ENCODE assay signal across 23 cellular contexts in genomic region chr5:60891667-60892066, GRCh38.
"Had no signal": no experiment of that assay in that cellular context is flagged by ENCODE, and none has a peak within 500 bp of the region (broad histone marks: within the 10 kb centered on the region; RNA-seq: fewer than 3 reads in every experiment).

No MANE protein-coding gene starts in this region.

- H3K4me1 ChIP-seq: left ventricle myocardium inferior, stomach, thyroid gland, upper lobe of left lung, vagina had no signal

- H3K9me3 Mint-ChIP-seq: central memory CD8-positive, alpha-beta T cell; nephron had no signal

- ATAC-seq: activated CD8-positive, alpha-beta memory T cell treated with anti-CD3 and anti-CD28 coated beads, Interleukin-2, amount 10 ng/mL, durations not matched to agents 7 days and 5 days; activated CD8-positive, alpha-beta T cell treated with anti-CD3 and anti-CD28 coated beads, Interleukin-2, amount 10 ng/mL, durations not matched to agents 7 days and 5 days; activated T-cell treated with anti-CD3 and anti-CD28 coated beads, Interleukin-2, amount 50 U/mL, for 72 hours; right cardiac atrium; stimulated activated naive B cell treated with anti-CD40 and anti-IgM and Interleukin-4, amounts not matched to agents 10 μg/mL and 1 μg/mL and 100 μg/mL, for 72 hours had no signal

- H3K4me3 Mint-ChIP-seq: activated CD8-positive, alpha-beta memory T cell treated with anti-CD3 and anti-CD28 coated beads, Interleukin-2, amount 10 ng/mL, durations not matched to agents 7 days and 5 days; activated CD8-positive, alpha-beta T cell treated with anti-CD3 and anti-CD28 coated beads, Interleukin-2, amount 10 ng/mL, durations not matched to agents 7 days and 5 days; activated naive CD8-positive, alpha-beta T cell; activated T-cell treated with anti-CD3 and anti-CD28 coated beads, Interleukin-2, amount 50 U/mL, for 72 hours; central memory CD8-positive, alpha-beta T cell; nephron; stimulated activated naive B cell treated with anti-CD40 and anti-IgM and Interleukin-4, amounts not matched to agents 10 μg/mL and 1 μg/mL and 100 μg/mL, for 72 hours had no signal

- H3K9me3 ChIP-seq: left ventricle myocardium inferior, stomach, thyroid gland, upper lobe of left lung, vagina had no signal

- DNase-seq: activated CD8-positive, alpha-beta memory T cell treated with anti-CD3 and anti-CD28 coated beads, Interleukin-2, amount 10 ng/mL, durations not matched to agents 7 days and 5 days; activated CD8-positive, alpha-beta T cell treated with anti-CD3 and anti-CD28 coated beads, Interleukin-2, amount 10 ng/mL, durations not matched to agents 7 days and 5 days; activated naive CD4-positive, alpha-beta T cell treated with Interleukin-2 at 50 U/mL for 16 hours; activated T-cell treated with anti-CD3 and anti-CD28 coated beads for 4 hours; activated T-cell treated with anti-CD3 and anti-CD28 coated beads, Interleukin-2, amount 50 U/mL, for 72 hours; anterior cingulate cortex; dermis blood vessel endothelial cell; effector CD8-positive, alpha-beta T cell; kidney glomerular epithelial cell; left ventricle myocardium inferior; posterior cingulate gyrus; right cardiac atrium; stimulated activated CD4-positive, alpha-beta T cell treated with anti-CD3 and anti-CD28 coated beads, Interleukin-15, amount 100 ng/mL, for 24 hours; stimulated activated CD4-positive, alpha-beta T cell treated with anti-CD3 and anti-CD28 coated beads, Interleukin-2, amount 100 ng/mL, for 24 hours; stimulated activated naive B cell treated with anti-CD40 and anti-IgM and Interleukin-4, amounts not matched to agents 10 μg/mL and 1 μg/mL and 100 μg/mL, for 72 hours; stomach; T-helper 2 cell; thyroid gland; upper lobe of left lung had no signal

- H3K27ac Mint-ChIP-seq: activated CD8-positive, alpha-beta memory T cell treated with anti-CD3 and anti-CD28 coated beads, Interleukin-2, amount 10 ng/mL, durations not matched to agents 7 days and 5 days; activated CD8-positive, alpha-beta T cell treated with anti-CD3 and anti-CD28 coated beads, Interleukin-2, amount 10 ng/mL, durations not matched to agents 7 days and 5 days; activated naive CD8-positive, alpha-beta T cell; activated T-cell treated with anti-CD3 and anti-CD28 coated beads, Interleukin-2, amount 50 U/mL, for 72 hours; nephron; stimulated activated naive B cell treated with anti-CD40 and anti-IgM and Interleukin-4, amounts not matched to agents 10 μg/mL and 1 μg/mL and 100 μg/mL, for 72 hours had no signal

- H3K4me3 ChIP-seq: left ventricle myocardium inferior, stomach, thyroid gland, upper lobe of left lung, vagina had no signal

- H3K4me1 Mint-ChIP-seq: activated CD8-positive, alpha-beta memory T cell treated with anti-CD3 and anti-CD28 coated beads, Interleukin-2, amount 10 ng/mL, durations not matched to agents 7 days and 5 days; central memory CD8-positive, alpha-beta T cell; nephron had no signal

- H3K36me3 ChIP-seq: thyroid gland had no signal

- H3K27me3 ChIP-seq: stomach, thyroid gland, upper lobe of left lung, vagina had no signal

- H3K27me3 Mint-ChIP-seq: activated CD8-positive, alpha-beta memory T cell treated with anti-CD3 and anti-CD28 coated beads, Interleukin-2, amount 10 ng/mL, durations not matched to agents 7 days and 5 days; activated naive CD8-positive, alpha-beta T cell; central memory CD8-positive, alpha-beta T cell; stimulated activated naive B cell treated with anti-CD40 and anti-IgM and Interleukin-4, amounts not matched to agents 10 μg/mL and 1 μg/mL and 100 μg/mL, for 72 hours had no signal

- H3K27ac ChIP-seq: left ventricle myocardium inferior, stomach, thyroid gland, upper lobe of left lung, vagina had no signal
